Comparison of ENCODE assay signal across 26 cellular contexts in the genomic region with DNA sequence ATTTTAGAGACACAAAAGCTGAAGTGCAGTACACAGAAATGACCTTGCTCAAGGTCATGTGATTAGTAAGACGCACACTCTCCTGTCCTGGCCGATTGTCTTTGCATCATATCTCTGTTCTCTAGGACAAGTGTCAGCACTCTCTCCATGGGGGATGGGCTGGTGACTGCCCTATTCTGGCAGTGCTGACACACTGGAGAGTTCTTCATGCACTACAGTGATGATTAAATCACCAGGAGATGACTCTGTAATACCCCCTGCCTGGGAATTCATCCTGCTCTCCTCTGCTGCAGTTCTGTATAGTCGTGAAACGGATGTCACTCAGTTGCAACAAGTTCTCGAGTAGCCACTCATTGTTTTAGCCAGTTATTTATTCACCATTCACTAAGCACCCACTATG. TPM values are rescaled to one million over a fixed set of nuclear protein-coding genes. Genes with fewer than 3 reads are reported as not detected.
A peak's percentile ranks its signal among the peaks of the same experiment; 100 is the strongest.
DNase-seq lines count a peak whose midpoint lies in the region; ATAC-seq and TF ChIP-seq lines count a peak whose summit lies in the region.
"Had no signal": no experiment of that assay in that cellular context is flagged by ENCODE, and none has a peak within 500 bp of the region (broad histone marks: within the 10 kb centered on the region; RNA-seq: fewer than 3 reads in every experiment).

No MANE protein-coding gene starts in this region.

- peak; percentile 95 for ATAC-seq in Right ventricle myocardium superior (ENCODE audit: poor library complexity)
- ATAC-seq in SK-N-SH treated with all-trans-retinoic acid at 6 μM for 48 hours, result peak; percentile 56; the same call in 2 of the 3 replicates
- peak; percentile 27 for ATAC-seq in stimulated activated effector memory CD8-positive, alpha-beta T cell treated with anti-CD3 and anti-CD28 coated beads, Interleukin-12 subunit alpha, Interleukin-12 subunit beta, amount 100 ng/mL, for 72 hours
- ATAC-seq: left lobe of liver; naive thymus-derived CD8-positive, alpha-beta T cell; right lobe of liver had no signal

- WGBS in prostate gland, result 72% methylated on average over 5 of the region's 5 CpGs

- H3K4me3 ChIP-seq in left ventricle myocardium inferior (no peak overlapping the region), uterus (no peak overlapping the region), prostate gland (no peak overlapping the region)
- H3K4me3 ChIP-seq: MG63, right lobe of liver had no signal

- H3K36me3 ChIP-seq in left ventricle myocardium inferior (no peaks in the 10 kb centered on the region), uterus (no peaks in the 10 kb centered on the region), prostate gland (no peaks in the 10 kb centered on the region)
- H3K36me3 ChIP-seq: MG63, right lobe of liver had no signal

- H3K4me1 Mint-ChIP-seq in stimulated activated effector memory CD8-positive, alpha-beta T cell treated with anti-CD3 and anti-CD28 coated beads, Interleukin-12 subunit alpha, Interleukin-12 subunit beta, amount 100 ng/mL, for 72 hours, result peaks cover 7% of the 10 kb centered on the region

- no peak overlapping the region for H3K27ac Mint-ChIP-seq in stimulated activated effector memory CD8-positive, alpha-beta T cell treated with anti-CD3 and anti-CD28 coated beads, Interleukin-12 subunit alpha, Interleukin-12 subunit beta, amount 100 ng/mL, for 72 hours
- H3K27ac Mint-ChIP-seq: activated naive CD8-positive, alpha-beta T cell; H9; stimulated activated naive CD8-positive, alpha-beta T cell treated with anti-CD3 and anti-CD28 coated beads, Interleukin-15, Interleukin-2, amounts not matched to agents 100 ng/mL and 50 ng/mL, for 24 hours had no signal

- TF ChIP-seq CTCF in left ventricle myocardium inferior (IDR thresholded peaks at IDR 0.05; ENCODE audit: borderline replicate concordance) (no peak), uterus (IDR thresholded peaks at IDR 0.05) (no peak), prostate gland (IDR thresholded peaks at IDR 0.05) (no peak)

- no peak overlapping the region for H3K4me3 Mint-ChIP-seq in stimulated activated effector memory CD8-positive, alpha-beta T cell treated with anti-CD3 and anti-CD28 coated beads, Interleukin-12 subunit alpha, Interleukin-12 subunit beta, amount 100 ng/mL, for 72 hours
- H3K4me3 Mint-ChIP-seq: activated naive CD8-positive, alpha-beta T cell; H9; naive thymus-derived CD8-positive, alpha-beta T cell; stimulated activated naive CD8-positive, alpha-beta T cell treated with anti-CD3 and anti-CD28 coated beads, Interleukin-15, Interleukin-2, amounts not matched to agents 100 ng/mL and 50 ng/mL, for 24 hours had no signal

- TF ChIP-seq POLR2A in uterus (IDR thresholded peaks at IDR 0.05) (no peak), prostate gland (IDR thresholded peaks at IDR 0.05) (no peak)

- H3K9me3 ChIP-seq in left ventricle myocardium inferior (replicated peaks) (no peaks in the 10 kb centered on the region), uterus (no peaks in the 10 kb centered on the region), prostate gland (no peaks in the 10 kb centered on the region)
- H3K9me3 ChIP-seq: MG63, right lobe of liver had no signal

- H3K27me3 ChIP-seq in left ventricle myocardium inferior (ENCODE audit: low read depth) (peaks cover 17% of the 10 kb centered on the region), uterus (peaks cover 0 to 11% of the 10 kb centered on the region in 2 donors), prostate gland (replicated peaks; ENCODE audit: insufficient read depth) (peaks cover 6% of the 10 kb centered on the region)
- H3K27me3 ChIP-seq: MG63 had no signal

- H3K4me1 ChIP-seq in left ventricle myocardium inferior (peaks cover 16% of the 10 kb centered on the region), uterus (no peaks in the 10 kb centered on the region), prostate gland (replicated peaks) (no peaks in the 10 kb centered on the region)

- H3K36me3 Mint-ChIP-seq in stimulated activated effector memory CD8-positive, alpha-beta T cell treated with anti-CD3 and anti-CD28 coated beads, Interleukin-12 subunit alpha, Interleukin-12 subunit beta, amount 100 ng/mL, for 72 hours, result no peaks in the 10 kb centered on the region
- H3K36me3 Mint-ChIP-seq: activated naive CD8-positive, alpha-beta T cell had no signal

- no peaks in the 10 kb centered on the region for H3K9me3 Mint-ChIP-seq in stimulated activated effector memory CD8-positive, alpha-beta T cell treated with anti-CD3 and anti-CD28 coated beads, Interleukin-12 subunit alpha, Interleukin-12 subunit beta, amount 100 ng/mL, for 72 hours
- H3K9me3 Mint-ChIP-seq: H9; naive thymus-derived CD8-positive, alpha-beta T cell; stimulated activated naive CD8-positive, alpha-beta T cell treated with anti-CD3 and anti-CD28 coated beads, Interleukin-15, Interleukin-2, amounts not matched to agents 100 ng/mL and 50 ng/mL, for 24 hours had no signal

- intact Hi-C loops in Right ventricle myocardium superior (cut with DNase I) (no loop called here), cardiac septum (cut with DNase I) (no loop called here), left ventricle myocardium inferior (cut with micrococcal nuclease) (no loop called here), uterus (cut with DNase I; ENCODE audit: low total_unique reads) (no loop called here), prostate gland (cut with DNase I) (no loop called here)

- H3K27ac ChIP-seq in left ventricle myocardium inferior (replicated peaks) (no peak overlapping the region), uterus (no peak overlapping the region), prostate gland (no peak overlapping the region)
- H3K27ac ChIP-seq: C4-2B, right lobe of liver, RWPE1 had no signal

- DNase-seq in Right ventricle myocardium superior (no peak), cardiac septum (ENCODE audit: low spot score) (no peak), left ventricle myocardium inferior (peak; percentile 48), uterus (no peak), prostate gland (ENCODE audit: low spot score) (no peak), NCI-H1694 (lab: John Stamatoyannopoulos, UW) (no peak)
- no peak for DNase-seq in stimulated activated effector memory CD8-positive, alpha-beta T cell treated with anti-CD3 and anti-CD28 coated beads, Interleukin-12 subunit alpha, Interleukin-12 subunit beta, amount 100 ng/mL, for 72 hours (ENCODE audit: low spot score in 2 of 2)
- DNase-seq: EL; glutamatergic neuron; H9; MG63; midbrain; naive thymus-derived CD8-positive, alpha-beta T cell; NCI-H2107; NCI-H524 treated with DMSO at 0.1 percent for 48 hours; right lobe of liver; stimulated activated CD4-positive, alpha-beta T cell treated with anti-CD3 and anti-CD28 coated beads, Interleukin-4, amount 100 ng/mL, for 4 hours; T-helper 9 cell had no signal

TF ChIP-seq in SK-N-SH treated with all-trans-retinoic acid at 6 μM for 48 hours, 23 proteins besides CTCF, POLR2A, EP300 and RAD21 (continues in another document):
- TF ChIP-seq TOX (CRISPR knock-in tag; IDR thresholded peaks at IDR 0.05; ENCODE audit: borderline replicate concordance) (no peak), POU6F1 (CRISPR knock-in tag; IDR thresholded peaks at IDR 0.05; ENCODE audit: borderline replicate concordance, low read depth) (no peak), ZC3H10 (CRISPR knock-in tag; IDR thresholded peaks at IDR 0.05) (no peak), ESRRG (CRISPR knock-in tag; IDR thresholded peaks at IDR 0.05) (no peak), BACH2 (CRISPR knock-in tag; IDR thresholded peaks at IDR 0.05; ENCODE audit: borderline replicate concordance) (no peak), ZFP3 (CRISPR knock-in tag; IDR thresholded peaks at IDR 0.05) (no peak), OSR1 (CRISPR knock-in tag; IDR thresholded peaks at IDR 0.05) (no peak), TCF4 (CRISPR knock-in tag; IDR thresholded peaks at IDR 0.05; ENCODE audit: borderline replicate concordance) (no peak), CSDC2 (CRISPR knock-in tag; IDR thresholded peaks at IDR 0.05) (no peak), SNAI2 (CRISPR knock-in tag; IDR thresholded peaks at IDR 0.05) (no peak), ZNF70 (CRISPR knock-in tag; IDR thresholded peaks at IDR 0.05) (no peak), GLIS3 (CRISPR knock-in tag; IDR thresholded peaks at IDR 0.05) (no peak), ZNF8 (CRISPR knock-in tag; IDR thresholded peaks at IDR 0.05) (no peak), CSRNP3 (CRISPR knock-in tag; IDR thresholded peaks at IDR 0.05) (no peak), ZNF565 (CRISPR knock-in tag; conservative IDR thresholded peaks at IDR 0.05; ENCODE audit: low read depth) (no peak), ZFP30 (CRISPR knock-in tag; IDR thresholded peaks at IDR 0.05) (no peak)

RNA-seq across cellular contexts. Expression of gene SHISA3, which starts 5.3 kb away (rescaled TPM):
- total RNA-seq in Right ventricle myocardium superior (6.7 TPM), cardiac septum (0.46 TPM), left ventricle myocardium inferior (8.1 TPM), uterus (1 to 10 TPM in 1 of 4 donors, under 1 TPM in 3; 0.37 to 1.8 (median 0.55) TPM), prostate gland (under 1 TPM in 1 of 2 donors, not detected in 1; 0.36 TPM)
- total RNA-seq: astrocyte; Calu3; naive thymus-derived CD8-positive, alpha-beta T cell had no signal

Comparison
In these comparisons a context has a peak if more than half of its experiments do, and no peak if none do; other contexts are left out.
1. ATAC-seq: peak in every context shown above with its lines; median percentile 95 in Right ventricle myocardium superior; 56 in SK-N-SH treated with all-trans-retinoic acid at 6 μM for 48 hours; 27 in stimulated activated effector memory CD8-positive, alpha-beta T cell treated with anti-CD3 and anti-CD28 coated beads, Interleukin-12 subunit alpha, Interleukin-12 subunit beta, amount 100 ng/mL, for 72 hours.